8 cellular contexts compared by ENCODE assay signal in the genomic region with DNA sequence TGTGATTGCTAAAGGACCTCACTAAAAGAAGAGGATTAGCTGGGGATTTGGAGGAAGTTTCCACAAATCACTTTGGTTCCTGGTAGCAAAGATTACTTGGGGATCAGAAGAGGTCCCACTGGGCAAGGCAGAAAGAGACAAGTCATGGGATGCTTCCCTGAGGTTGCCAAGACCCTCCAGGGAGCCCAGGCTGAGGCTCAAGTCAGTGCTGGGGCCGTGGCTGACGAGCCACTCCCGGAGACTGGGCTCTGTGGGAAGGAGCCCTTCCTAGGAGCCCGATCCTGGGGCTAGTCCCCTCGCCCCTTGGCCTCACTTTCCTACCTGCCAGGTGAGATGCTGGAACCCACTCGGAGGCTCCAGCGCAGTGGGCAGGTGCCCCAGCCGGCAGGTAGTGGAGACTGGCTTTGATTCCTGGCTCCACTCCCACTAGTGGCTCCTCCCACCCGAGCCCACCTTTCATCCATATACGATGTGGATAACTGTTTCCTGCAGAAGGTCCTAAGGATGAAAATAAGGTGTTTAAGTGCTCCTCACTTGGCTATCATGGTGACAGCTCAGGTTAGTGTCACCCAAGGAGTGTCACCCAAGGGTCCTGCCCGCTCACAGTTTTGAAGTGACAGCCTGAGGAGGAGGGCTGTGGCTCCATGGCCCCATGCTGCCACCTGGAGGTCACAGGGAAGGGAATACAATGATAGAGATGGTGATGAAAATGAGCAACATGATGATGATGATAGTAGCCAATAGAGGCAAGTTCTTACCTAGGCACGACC.
A peak's percentile ranks its signal among the peaks of the same experiment; 100 is the strongest.
DNase-seq lines count a peak whose midpoint lies in the region; ATAC-seq and TF ChIP-seq lines count a peak whose summit lies in the region.

No MANE protein-coding gene starts in this region.

- no peaks in the 10 kb centered on the region for H3K9me2 ChIP-seq in Karpas-422 (replicated peaks; ENCODE audit: insufficient read depth, low read length)

- no peak overlapping the region for H3K4me3 ChIP-seq in Karpas-422 (ENCODE audit: low read length)
- no peak overlapping the region for H3K4me3 ChIP-seq in foreskin fibroblast (ENCODE audit: low read depth in 1 of 2, low read length in 2 of 2)
- H3K4me3 ChIP-seq in tibial artery, result no peak overlapping the region

- H3K27ac Mint-ChIP-seq in activated T-helper 1 cell treated with anti-CD3 and anti-CD28 coated beads, Interleukin-12 subunit alpha, Interleukin-12 subunit beta, Interleukin-2, Interleukin-4 antibody, amounts not matched to agents 30 ng/mL and 10 ng/mL and 1 ng/mL, durations not matched to agents 14 hours and 24 hours and 36 hours, result no peak overlapping the region
- H3K27ac Mint-ChIP-seq in osteocyte (ENCODE audit: unreplicated experiment), result no peak overlapping the region

- no peak overlapping the region for H3K4me2 ChIP-seq in Karpas-422 (ENCODE audit: low read depth, low read length, poor library complexity, severe bottlenecking)

- H3K36me3 ChIP-seq in Karpas-422 (ENCODE audit: insufficient read depth, low read length), result no peaks in the 10 kb centered on the region
- no peaks in the 10 kb centered on the region for H3K36me3 ChIP-seq in tibial artery

- H2AFZ ChIP-seq in Karpas-422 (ENCODE audit: low read length), result no peak overlapping the region

- peaks cover 10% of the 10 kb centered on the region for H3K9me3 Mint-ChIP-seq in activated T-helper 1 cell treated with anti-CD3 and anti-CD28 coated beads, Interleukin-12 subunit alpha, Interleukin-12 subunit beta, Interleukin-2, Interleukin-4 antibody, amounts not matched to agents 30 ng/mL and 10 ng/mL and 1 ng/mL, durations not matched to agents 14 hours and 24 hours and 36 hours
- peaks cover 19% of the 10 kb centered on the region for H3K9me3 Mint-ChIP-seq in osteocyte (ENCODE audit: unreplicated experiment)

- H3K79me2 ChIP-seq in Karpas-422 (ENCODE audit: low read length), result no peaks in the 10 kb centered on the region

- H3K9me3 ChIP-seq in Karpas-422 (ENCODE audit: low read length) (peaks cover 5% of the 10 kb centered on the region), tibial artery (peaks cover 0 to 12% (median 0%) of the 10 kb centered on the region in 3 donors)

- peaks cover 7% of the 10 kb centered on the region for H3K27me3 Mint-ChIP-seq in activated T-helper 1 cell treated with anti-CD3 and anti-CD28 coated beads, Interleukin-12 subunit alpha, Interleukin-12 subunit beta, Interleukin-2, Interleukin-4 antibody, amounts not matched to agents 30 ng/mL and 10 ng/mL and 1 ng/mL, durations not matched to agents 14 hours and 24 hours and 36 hours (ENCODE audit: insufficient read depth)
- no peaks in the 10 kb centered on the region for H3K27me3 Mint-ChIP-seq in osteocyte (ENCODE audit: unreplicated experiment)

- no peaks in the 10 kb centered on the region for H3K4me1 ChIP-seq in Karpas-422 (ENCODE audit: low read length)
- H3K4me1 ChIP-seq in tibial artery, result peaks cover 0 to 55% (median 24%) of the 10 kb centered on the region in 4 donors

- no peak overlapping the region for H3K4me3 Mint-ChIP-seq in activated T-helper 1 cell treated with anti-CD3 and anti-CD28 coated beads, Interleukin-12 subunit alpha, Interleukin-12 subunit beta, Interleukin-2, Interleukin-4 antibody, amounts not matched to agents 30 ng/mL and 10 ng/mL and 1 ng/mL, durations not matched to agents 14 hours and 24 hours and 36 hours
- H3K4me3 Mint-ChIP-seq in osteocyte (ENCODE audit: unreplicated experiment), result no peak overlapping the region

- no peaks in the 10 kb centered on the region for H3K36me3 Mint-ChIP-seq in activated T-helper 1 cell treated with anti-CD3 and anti-CD28 coated beads, Interleukin-12 subunit alpha, Interleukin-12 subunit beta, Interleukin-2, Interleukin-4 antibody, amounts not matched to agents 30 ng/mL and 10 ng/mL and 1 ng/mL, durations not matched to agents 14 hours and 24 hours and 36 hours (ENCODE audit: low read depth)
- H3K36me3 Mint-ChIP-seq in osteocyte (ENCODE audit: unreplicated experiment), result peaks cover 3% of the 10 kb centered on the region

- H3K4me1 Mint-ChIP-seq in activated T-helper 1 cell treated with anti-CD3 and anti-CD28 coated beads, Interleukin-12 subunit alpha, Interleukin-12 subunit beta, Interleukin-2, Interleukin-4 antibody, amounts not matched to agents 30 ng/mL and 10 ng/mL and 1 ng/mL, durations not matched to agents 14 hours and 24 hours and 36 hours (ENCODE audit: low read depth), result no peaks in the 10 kb centered on the region
- H3K4me1 Mint-ChIP-seq in osteocyte (ENCODE audit: unreplicated experiment), result peaks cover 3% of the 10 kb centered on the region

- DNase-seq in GM04504 (ENCODE audit: low read depth), result peak; percentile 29
- DNase-seq in Karpas-422, result peak; percentile 83
- peak; percentile 52 for DNase-seq in RPMI7951 (ENCODE audit: low read depth)
- peak; percentile 52 for DNase-seq in activated T-helper 1 cell treated with anti-CD3 and anti-CD28 coated beads, Interleukin-12 subunit alpha, Interleukin-12 subunit beta, Interleukin-2, Interleukin-4 antibody, amounts not matched to agents 30 ng/mL and 10 ng/mL and 1 ng/mL, durations not matched to agents 14 hours and 24 hours and 36 hours (ENCODE audit: low spot score)
- DNase-seq in foreskin fibroblast, result peak; percentile 44 to 83
- peak; percentile 87 for DNase-seq in osteocyte (ENCODE audit: extremely low spot score, unreplicated experiment)
- peak; percentile 66 to 84 for DNase-seq in tibial artery

- H3K27ac ChIP-seq in Karpas-422 (ENCODE audit: low read length) (no peak overlapping the region), tibial artery (peak overlapping the region; percentile 42 to 49)

- H3K27me3 ChIP-seq in Karpas-422 (ENCODE audit: low read length) (peaks cover 3% of the 10 kb centered on the region; the same call in 1 of the 2 replicates), tibial artery (no peaks in the 10 kb centered on the region)

- no peak overlapping the region for H3K9ac ChIP-seq in Karpas-422 (ENCODE audit: low read length)

- intact Hi-C loops in activated T-helper 1 cell treated with anti-CD3 and anti-CD28 coated beads, Interleukin-12 subunit alpha, Interleukin-12 subunit beta, Interleukin-2, Interleukin-4 antibody, amounts not matched to agents 30 ng/mL and 10 ng/mL and 1 ng/mL, durations not matched to agents 14 hours and 24 hours and 36 hours (cut with micrococcal nuclease), result loop anchor here (1.0 to 10.0 kb wide), 4 partner anchors 282 to 541 kb away; no protein-coding TSS in a partner anchor
- intact Hi-C loops in tibial artery (cut with DNase I; ENCODE audit: low total_unique reads), result loop anchor here (2.0 to 10.0 kb wide), 4 partner anchors 232 to 539 kb away; no protein-coding TSS in a partner anchor

- no peak for ATAC-seq in GM18502 (IDR thresholded peaks at IDR 0.05; ENCODE audit: poor library complexity, unreplicated experiment)

- TF ChIP-seq CTCF in foreskin fibroblast (IDR thresholded peaks at IDR 0.05; ENCODE audit: low read depth, low read length) (peak; percentile 73), osteocyte (IDR thresholded peaks at IDR 0.05) (peak; percentile 95), tibial artery (IDR thresholded peaks at IDR 0.05) (peak; percentile 86 to 91)

- no peaks in the 10 kb centered on the region for H4K20me1 ChIP-seq in Karpas-422 (ENCODE audit: insufficient read depth, low read depth, low read length)

Comparison
In these comparisons a context has a peak if more than half of its experiments do, and no peak if none do; other contexts are left out.
1. DNase-seq: peak in every context shown above with its lines; median percentile 87 in osteocyte; 83 in Karpas-422; 75 in tibial artery; 64 in foreskin fibroblast; 52 in RPMI7951; 52 in activated T-helper 1 cell treated with anti-CD3 and anti-CD28 coated beads, Interleukin-12 subunit alpha, Interleukin-12 subunit beta, Interleukin-2, Interleukin-4 antibody, amounts not matched to agents 30 ng/mL and 10 ng/mL and 1 ng/mL, durations not matched to agents 14 hours and 24 hours and 36 hours; 29 in GM04504.